In the genomic region with DNA sequence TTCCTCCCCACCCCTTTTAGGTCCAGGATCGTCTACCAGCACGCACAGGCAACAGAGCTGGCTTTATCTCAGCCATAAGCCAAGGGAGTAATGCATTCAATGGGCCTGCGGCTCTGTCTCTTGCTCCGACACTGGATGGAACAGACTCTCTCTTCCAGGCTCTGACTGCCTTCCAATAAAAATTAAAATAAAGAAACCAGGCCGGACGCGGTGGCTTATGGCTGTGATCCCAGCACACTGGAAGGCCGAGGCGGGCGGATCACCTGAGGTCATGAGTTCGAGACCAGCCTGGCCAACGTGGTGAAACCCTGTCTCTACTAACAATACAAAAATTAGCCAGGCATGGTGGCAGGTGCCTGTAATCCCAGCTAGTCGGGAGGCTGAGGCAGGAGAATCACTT, we compare ENCODE assay signal across 9 cellular contexts. TPM values are rescaled to one million over a fixed set of nuclear protein-coding genes. Genes with fewer than 3 reads are reported as not detected.
DNase-seq lines count a peak whose midpoint lies in the region; ATAC-seq and TF ChIP-seq lines count a peak whose summit lies in the region.
"Not testable (repeated sequence)": the region's sequence is repeated elsewhere in the genome, so short reads cannot be mapped to it uniquely, and the experiment has no call there.
"Had no signal": no experiment of that assay in that cellular context is flagged by ENCODE, and none has a peak within 500 bp of the region (broad histone marks: within the 10 kb centered on the region; RNA-seq: fewer than 3 reads in every experiment).

No MANE protein-coding gene starts in this region.

- not testable (repeated sequence) for H3K36me3 Mint-ChIP-seq in brain, mesothelial cell of epicardium

- not testable (repeated sequence) for H3K9me3 ChIP-seq in esophagus muscularis mucosa; left ventricle myocardium inferior (replicated peaks); trophoblast cell (ENCODE audit: insufficient read depth, low read depth, low read length); spleen; upper lobe of right lung

- H3K4me3 Mint-ChIP-seq in brain = peak overlapping the region in 1 of 5 experiments; percentile 59
- H3K4me3 Mint-ChIP-seq in mesothelial cell of epicardium = not testable (repeated sequence)

- H2BK5ac ChIP-seq in trophoblast cell (ENCODE audit: low read depth, low read length, poor library complexity) = not testable (repeated sequence)

- H3K4me3 ChIP-seq in esophagus muscularis mucosa; left ventricle myocardium inferior; trophoblast cell (ENCODE audit: low read depth, low read length); spleen; upper lobe of right lung: not testable (repeated sequence)

- WGBS in esophagus muscularis mucosa = 83% methylated on average over 12 of the region's 13 CpGs
- no CpG with 5 or more reads among the region's 13 CpGs for WGBS in trophoblast cell (ENCODE audit: extremely low coverage, insufficient coverage, insufficient read length)
- WGBS in spleen, 5 donors = 84 to 93% (median 87%) methylated on average over 13 of the region's 13 CpGs

- peaks cover 10% of the 10 kb centered on the region for H3K27me3 Mint-ChIP-seq in brain
- H3K27me3 Mint-ChIP-seq in mesothelial cell of epicardium (ENCODE audit: low read depth) = not testable (repeated sequence)

- not testable (repeated sequence) for H4K8ac ChIP-seq in trophoblast cell (ENCODE audit: low read depth, low read length)

- H4K12ac ChIP-seq in trophoblast cell (ENCODE audit: low read depth, low read length) = not testable (repeated sequence)

- peaks cover 12 to 52% (median 46%) of the 10 kb centered on the region in 4 donors for H3K4me1 ChIP-seq in esophagus muscularis mucosa
- peaks cover 25% of the 10 kb centered on the region for H3K4me1 ChIP-seq in left ventricle myocardium inferior
- H3K4me1 ChIP-seq in trophoblast cell (ENCODE audit: control insufficient read depth in 1 of 2, insufficient read depth in 2 of 2, low read length in 2 of 2) = peaks cover 11% of the 10 kb centered on the region in 2 experiments
- peaks cover 1 to 48% (median 29%) of the 10 kb centered on the region in 6 donors for H3K4me1 ChIP-seq in spleen
- H3K4me1 ChIP-seq in upper lobe of right lung = not testable (repeated sequence)

- H3K27ac ChIP-seq in esophagus muscularis mucosa (replicated peaks in 1 of 4) (peak overlapping the region; percentile 9 to 98 (median 58)), left ventricle myocardium inferior (replicated peaks) (peak overlapping the region; percentile 9)
- not testable (repeated sequence) for H3K27ac ChIP-seq in trophoblast cell (ENCODE audit: low read depth, low read length); spleen; upper lobe of right lung

- not testable (repeated sequence) for H3K9me3 Mint-ChIP-seq in brain, mesothelial cell of epicardium

- not testable (repeated sequence) for H2BK120ac ChIP-seq in trophoblast cell (ENCODE audit: insufficient read depth, low read length, poor library complexity)

- not testable (repeated sequence) for H3K27me3 ChIP-seq in esophagus muscularis mucosa; trophoblast cell (ENCODE audit: insufficient read depth, low read length)
- H3K27me3 ChIP-seq in left ventricle myocardium inferior (ENCODE audit: low read depth) = peaks cover 12% of the 10 kb centered on the region
- peaks cover 0 to 42% (median 13%) of the 10 kb centered on the region in 7 donors for H3K27me3 ChIP-seq in spleen (replicated peaks in 1 of 7)
- peaks cover 13% of the 10 kb centered on the region for H3K27me3 ChIP-seq in upper lobe of right lung

- TF ChIP-seq EP300 in esophagus muscularis mucosa (IDR thresholded peaks at IDR 0.05) = not testable (repeated sequence)

- peaks cover 39% of the 10 kb centered on the region for H3K4me1 Mint-ChIP-seq in brain
- H3K4me1 Mint-ChIP-seq in mesothelial cell of epicardium = peaks cover 24% of the 10 kb centered on the region

- not testable (repeated sequence) for H3K79me2 ChIP-seq in trophoblast cell (ENCODE audit: control insufficient read depth, insufficient read depth, low read length, poor library complexity)

- not testable (repeated sequence) for H3K18ac ChIP-seq in trophoblast cell (ENCODE audit: low read length)

- H3K27ac Mint-ChIP-seq in brain (peak overlapping the region in 3 of 5 experiments; percentile 37 to 78 (median 49)), mesothelial cell of epicardium (peak overlapping the region; percentile 15)

- intact Hi-C loops in esophagus muscularis mucosa (cut with DNase I); left ventricle myocardium inferior (cut with micrococcal nuclease); spleen (cut with DNase I; ENCODE audit: low total_unique reads); upper lobe of right lung (cut with DNase I): not testable (repeated sequence)

- not testable (repeated sequence) for H3K14ac ChIP-seq in trophoblast cell (ENCODE audit: low read length)

- H3K23ac ChIP-seq in trophoblast cell (ENCODE audit: low read length) = not testable (repeated sequence)

- DNase-seq in esophagus muscularis mucosa (ENCODE audit: extremely low spot score); left ventricle myocardium inferior; mesothelial cell of epicardium (ENCODE audit: low spot score in 2 of 2, unreplicated experiment in 2 of 2); trophoblast cell: not testable (repeated sequence)
- DNase-seq in spleen = peak; percentile 16
- peak; percentile 39 for DNase-seq in upper lobe of right lung

- H3K4ac ChIP-seq in trophoblast cell (ENCODE audit: low read depth, low read length) = not testable (repeated sequence)

- not testable (repeated sequence) for H2BK12ac ChIP-seq in trophoblast cell (ENCODE audit: low read length)

- not testable (repeated sequence) for H4K91ac ChIP-seq in trophoblast cell (ENCODE audit: low read depth, low read length)

- not testable (repeated sequence) for H3K4me2 ChIP-seq in trophoblast cell (ENCODE audit: low read length)

- H2AK5ac ChIP-seq in trophoblast cell (ENCODE audit: low read length) = not testable (repeated sequence)

- H2AFZ ChIP-seq in trophoblast cell (ENCODE audit: insufficient read depth, low read length, poor library complexity) = not testable (repeated sequence)

- H3K79me1 ChIP-seq in trophoblast cell (ENCODE audit: low read length) = peaks cover 13% of the 10 kb centered on the region

- H3K9ac ChIP-seq in trophoblast cell (ENCODE audit: low read length) = peak overlapping the region; percentile 54

- not testable (repeated sequence) for ATAC-seq in upper lobe of right lung

- TF ChIP-seq POLR2A in esophagus muscularis mucosa (IDR thresholded peaks at IDR 0.05; ENCODE audit: low read depth); spleen (IDR thresholded peaks at IDR 0.05): not testable (repeated sequence)

- TF ChIP-seq CTCF in brain (conservative IDR thresholded peaks at IDR 0.05); esophagus muscularis mucosa (IDR thresholded peaks at IDR 0.05); left ventricle myocardium inferior (IDR thresholded peaks at IDR 0.05; ENCODE audit: borderline replicate concordance); mesothelial cell of epicardium (IDR thresholded peaks at IDR 0.05; ENCODE audit: unreplicated experiment); spleen (IDR thresholded peaks at IDR 0.05 in 8 of 11, conservative IDR thresholded peaks at IDR 0.05 in 3 of 11); upper lobe of right lung (IDR thresholded peaks at IDR 0.05): not testable (repeated sequence)

- H3K36me3 ChIP-seq in esophagus muscularis mucosa; left ventricle myocardium inferior; trophoblast cell (ENCODE audit: control insufficient read depth in 1 of 2, insufficient read depth in 2 of 2, low read length in 2 of 2); spleen; upper lobe of right lung: not testable (repeated sequence)

RNA-seq across cellular contexts. Expression of a gene that starts 4.1 kb away (rescaled TPM):
- polyA plus RNA-seq in brain (ENCODE audit: insufficient read depth, low read depth, low replicate concordance) (49.3 TPM), spleen (1 to 10 TPM; 1.9 to 7.7 (median 6.6) TPM)
- total RNA-seq in esophagus muscularis mucosa (10 to 100 TPM; 46.4 to 77.2 (median 59.2) TPM), left ventricle myocardium inferior (10.8 TPM), mesothelial cell of epicardium (31.9 to 38.0 TPM (median 32.3 TPM) in 3 replicates), spleen (10 to 100 TPM in 6 of 7 donors, 1 to 10 TPM in 1; 9.6 to 35.3 (median 19.9) TPM), upper lobe of right lung (26.2 TPM)
- 16.2 and 17.5 TPM in 2 replicates for polyA plus RNA-seq in trophoblast cell (2013)
- total RNA-seq: Calu3; CD4-positive, alpha-beta memory T cell had no signal
- polyA plus RNA-seq: CD4-positive, alpha-beta memory T cell had no signal

RNA-seq across cellular contexts. Expression of a gene that starts 28.0 kb away (rescaled TPM):
- 45.7 TPM for polyA plus RNA-seq in brain (ENCODE audit: insufficient read depth, low read depth, low replicate concordance)
- total RNA-seq in esophagus muscularis mucosa = 10 to 100 TPM; 19.2 to 43.5 (median 26.8) TPM
- 8.5 TPM for total RNA-seq in left ventricle myocardium inferior
- 24.9 to 28.8 TPM (median 26.6 TPM) in 3 replicates for total RNA-seq in mesothelial cell of epicardium
- polyA plus RNA-seq in trophoblast cell (2013) = 23.9 and 24.8 TPM in 2 replicates
- total RNA-seq in spleen = 10 to 100 TPM; 16.9 to 25.2 (median 20.4) TPM
- polyA plus RNA-seq in spleen = 10 to 100 TPM; 10.6 to 15.6 (median 11.9) TPM
- total RNA-seq in upper lobe of right lung = 18.2 TPM

RNA-seq across cellular contexts. Expression of a gene that starts 51.7 kb away (rescaled TPM):
- 340 TPM for polyA plus RNA-seq in brain (ENCODE audit: insufficient read depth, low read depth, low replicate concordance)
- total RNA-seq in esophagus muscularis mucosa = 100 to 1,000 TPM; 235 to 279 (median 262) TPM
- total RNA-seq in left ventricle myocardium inferior = 682 TPM
- total RNA-seq in mesothelial cell of epicardium = 115 to 129 TPM (median 120 TPM) in 3 replicates
- polyA plus RNA-seq in trophoblast cell (2013) = 401 and 443 TPM in 2 replicates
- total RNA-seq in spleen = 100 to 1,000 TPM; 104 to 235 (median 123) TPM
- 100 to 1,000 TPM; 155 to 370 (median 238) TPM for polyA plus RNA-seq in spleen
- 160 TPM for total RNA-seq in upper lobe of right lung
